Comparison of ENCODE assay signal across 8 cellular contexts in genomic region chr6:36029464-36029863, GRCh38. TPM values are rescaled to one million over a fixed set of nuclear protein-coding genes. Genes with fewer than 3 reads are reported as not detected.
DNase-seq lines count a peak whose midpoint lies in the region; ATAC-seq and TF ChIP-seq lines count a peak whose summit lies in the region.

No MANE protein-coding gene starts in this region.

- H3K4me3 ChIP-seq in NT2/D1 (ENCODE audit: insufficient read length, low read depth) (peak overlapping the region; percentile 98), dorsolateral prefrontal cortex (peak overlapping the region; percentile 74 to 100 (median 95)), neural cell (ENCODE audit: low read length) (peak overlapping the region; percentile 100)

- no peak for ATAC-seq in GM21367 (IDR thresholded peaks at IDR 0.05; ENCODE audit: unreplicated experiment)

- no peaks in the 10 kb centered on the region for H3K36me3 ChIP-seq in NT2/D1 (ENCODE audit: insufficient read depth, insufficient read length, low read length)
- H3K36me3 ChIP-seq in neural cell (ENCODE audit: insufficient read depth, low read length) = no peaks in the 10 kb centered on the region

- peak overlapping the region; percentile 89 for H3K4me2 ChIP-seq in neural cell (ENCODE audit: low read length)

- no peaks in the 10 kb centered on the region for H4K20me1 ChIP-seq in neural cell (ENCODE audit: insufficient read depth)

- H3K27ac ChIP-seq in dorsolateral prefrontal cortex = peak overlapping the region in 49 of 59 donors; percentile 31 to 98 (median 93)
- no peak overlapping the region for H3K27ac ChIP-seq in neural cell (ENCODE audit: low read length)

- peaks cover 5% of the 10 kb centered on the region for H3K4me1 ChIP-seq in NT2/D1 (ENCODE audit: insufficient read depth, insufficient read length)

- no peak for TF ChIP-seq RAD21 in neural cell (conservative IDR thresholded peaks at IDR 0.05)

- TF ChIP-seq CTCF in dorsolateral prefrontal cortex (IDR thresholded peaks at IDR 0.05 in 54 of 56, conservative IDR thresholded peaks at IDR 0.05 in 2 of 56; ENCODE audit: low read depth in 1 of 56, partially characterized antibody in 56 of 56) (no peak), neural cell (IDR thresholded peaks at IDR 0.05; ENCODE audit: poor library complexity, severe bottlenecking) (no peak)

- no peaks in the 10 kb centered on the region for H3K9me2 ChIP-seq in neural cell (ENCODE audit: insufficient read depth, low read length)

- H3K27me3 ChIP-seq in NT2/D1 (ENCODE audit: insufficient read depth, insufficient read length) = no peaks in the 10 kb centered on the region
- H3K27me3 ChIP-seq in dorsolateral prefrontal cortex = peaks cover 0 to 3% (median 0%) of the 10 kb centered on the region in 45 donors
- H3K27me3 ChIP-seq in neural cell (ENCODE audit: insufficient read depth, low read depth, low read length) = no peaks in the 10 kb centered on the region

- TF ChIP-seq EP300 in neural cell (conservative IDR thresholded peaks at IDR 0.05; ENCODE audit: poor library complexity, severe bottlenecking) = no peak

- DNase-seq in NCI-H2107 treated with DMSO at 0.1 percent for 48 hours (lab: John Stamatoyannopoulos, UW; ENCODE audit: unreplicated experiment) (peak; percentile 6), NCI-H2107 (lab: John Stamatoyannopoulos, UW) (no peak), NT2/D1 (ENCODE audit: low read depth, low spot score) (no peak), dorsolateral prefrontal cortex (no peak), COLO668 (lab: John Stamatoyannopoulos, UW; ENCODE audit: unreplicated experiment) (no peak), NCI-H1436 treated with DMSO at 0.1 percent for 48 hours (lab: John Stamatoyannopoulos, UW) (no peak)

- intact Hi-C loops in dorsolateral prefrontal cortex (cut with DNase I) = loop anchor here (5.0 kb wide), 3 partner anchors 168 to 568 kb away; partner anchors contain the start of gene BRPF3 (in 1 of the 2)

- H3F3A ChIP-seq in neural cell (ENCODE audit: insufficient read depth, low read length, poor library complexity, severe bottlenecking) = no peaks in the 10 kb centered on the region

- H3K79me2 ChIP-seq in neural cell (replicated peaks; ENCODE audit: insufficient read depth, low read length) = peaks cover 59% of the 10 kb centered on the region

- H3K9ac ChIP-seq in NT2/D1 (ENCODE audit: insufficient read length, low read depth) (peak overlapping the region; percentile 99), neural cell (ENCODE audit: low read length) (peak overlapping the region; percentile 91)

- no peak overlapping the region for H2AFZ ChIP-seq in neural cell (ENCODE audit: low read depth, low read length)

- no peaks in the 10 kb centered on the region for H3K9me3 ChIP-seq in NT2/D1 (ENCODE audit: insufficient read depth, low read length)
- H3K9me3 ChIP-seq in neural cell (ENCODE audit: low read length) = no peaks in the 10 kb centered on the region

TF ChIP-seq in neural cell, 6 proteins besides CTCF, POLR2A, EP300 and RAD21:
- no peak for TF ChIP-seq REST (IDR thresholded peaks at IDR 0.05; ENCODE audit: borderline replicate concordance)
- TF ChIP-seq POLR2AphosphoS5 (IDR thresholded peaks at IDR 0.05) = no peak
- TF ChIP-seq TAF1 (IDR thresholded peaks at IDR 0.05; ENCODE audit: low read depth) = no peak
- TF ChIP-seq SMC3 (conservative IDR thresholded peaks at IDR 0.05; ENCODE audit: poor library complexity) = no peak
- no peak for TF ChIP-seq EZH2 (IDR thresholded peaks at IDR 0.05; ENCODE audit: borderline replicate concordance, insufficient read depth, low read length, poor library complexity, severe bottlenecking)
- no peak for TF ChIP-seq MXI1 (conservative IDR thresholded peaks at IDR 0.05; ENCODE audit: poor library complexity, severe bottlenecking)

RNA-seq across cellular contexts. Expression of gene MAPK14, which starts 1.9 kb away (rescaled TPM):
- 10 to 100 TPM; 34.2 to 70.4 (median 48.6) TPM for total RNA-seq in dorsolateral prefrontal cortex
- 18.2 and 26.6 TPM in 2 replicates for polyA plus RNA-seq in neural cell
- 73.5 and 86.4 TPM in 2 replicates for polyA minus RNA-seq in neural cell

RNA-seq across cellular contexts. Expression of gene SLC26A8, which starts 5.0 kb away (rescaled TPM):
- total RNA-seq in dorsolateral prefrontal cortex = 10 to 100 TPM in 5 of 120 experiments, 1 to 10 TPM in 115; 2.4 to 11.2 (median 6.1) TPM
- not detected in 2 replicates for polyA plus RNA-seq in neural cell
- polyA minus RNA-seq in neural cell = not detected in 2 replicates
